11 cellular contexts compared by ENCODE assay signal in genomic region chr5:78547731-78548189, GRCh38.
DNase-seq lines count a peak whose midpoint lies in the region; ATAC-seq, FAIRE-seq and TF ChIP-seq lines count a peak whose summit lies in the region.
"Had no signal": no experiment of that assay in that cellular context is flagged by ENCODE, and none has a peak within 500 bp of the region (broad histone marks: within the 10 kb centered on the region; RNA-seq: fewer than 3 reads in every experiment).

No MANE protein-coding gene starts in this region.

- H2AFZ ChIP-seq in astrocyte (ENCODE audit: low read depth, low read length) = no peak overlapping the region

- no peaks in the 10 kb centered on the region for H3K36me3 ChIP-seq in astrocyte (ENCODE audit: insufficient read depth, low read length)

- no peak for TF ChIP-seq CTCF in astrocyte (IDR thresholded peaks at IDR 0.05; ENCODE audit: insufficient read depth, low read depth, low read length)

- H3K27ac Mint-ChIP-seq in astrocyte (ENCODE audit: unreplicated experiment) = no peak overlapping the region

- no peaks in the 10 kb centered on the region for H3K27me3 ChIP-seq in astrocyte (ENCODE audit: insufficient read depth, low read length)

- peak overlapping the region; percentile 74 for H3K27ac ChIP-seq in astrocyte (ENCODE audit: low read depth, low read length)
- peak overlapping the region in 19 of 21 experiments; percentile 25 to 86 (median 63) for H3K27ac ChIP-seq in skin epidermis
- H3K27ac ChIP-seq: KMS-11 had no signal

- peak; percentile 98 for FAIRE-seq in astrocyte (lab: Jason Lieb, UNC)

- no peaks in the 10 kb centered on the region for H3K27me3 Mint-ChIP-seq in astrocyte (ENCODE audit: low read depth, unreplicated experiment)

- H3K4me3 Mint-ChIP-seq in astrocyte (ENCODE audit: unreplicated experiment) = no peak overlapping the region

- intact Hi-C loops in left ventricle myocardium superior (cut with micrococcal nuclease) = no loop called here

- H3K9ac ChIP-seq in astrocyte (ENCODE audit: low read length) = peak overlapping the region; percentile 59
- H3K9ac ChIP-seq: KMS-11 had no signal

- H3K9me3 Mint-ChIP-seq in astrocyte (ENCODE audit: unreplicated experiment) = no peaks in the 10 kb centered on the region

- no peaks in the 10 kb centered on the region for H3K9me3 ChIP-seq in astrocyte (ENCODE audit: insufficient read depth, low read depth, low read length)

- peak overlapping the region; percentile 15 for H3K4me2 ChIP-seq in astrocyte (ENCODE audit: low read length)
- H3K4me2 ChIP-seq: KMS-11 had no signal

- peak; percentile 96 for DNase-seq in GM04504 (ENCODE audit: low read depth)
- DNase-seq in astrocyte (ENCODE audit: low read depth) = peak; percentile 68
- peak; percentile 90 for DNase-seq in left ventricle myocardium superior
- no peak for DNase-seq in AML-193 (lab: John Stamatoyannopoulos, UW)
- DNase-seq in activated naive CD4-positive, alpha-beta T cell (lab: John Stamatoyannopoulos, UW) = no peak
- DNase-seq in NCI-H2107 (lab: John Stamatoyannopoulos, UW) = no peak
- DNase-seq: activated gamma-delta T cell treated with Interleukin-2 at 50 U/mL for 16 hours had no signal

- peaks cover 27% of the 10 kb centered on the region for H3K4me1 Mint-ChIP-seq in astrocyte (ENCODE audit: low read depth, unreplicated experiment)

- no peaks in the 10 kb centered on the region for H4K20me1 ChIP-seq in astrocyte (ENCODE audit: insufficient read depth, low read length)

- peak; percentile 92 for ATAC-seq in left ventricle myocardium superior
- no peak for ATAC-seq in HG03175 (IDR thresholded peaks at IDR 0.05; ENCODE audit: unreplicated experiment)
- ATAC-seq: HCT116 had no signal

- peaks cover 43% of the 10 kb centered on the region for H3K4me1 ChIP-seq in astrocyte (ENCODE audit: insufficient read depth, low read length)

- H3K36me3 Mint-ChIP-seq in astrocyte (ENCODE audit: low read depth, unreplicated experiment) = peaks cover 17% of the 10 kb centered on the region

- H3K79me2 ChIP-seq in astrocyte (ENCODE audit: insufficient read depth, low read length) = peaks cover 28% of the 10 kb centered on the region

- H3K4me3 ChIP-seq in astrocyte (ENCODE audit: insufficient read depth, low read depth, low read length) = no peak overlapping the region
- H3K4me3 ChIP-seq in skin epidermis = no peak overlapping the region

Comparison
In these comparisons a context has a peak if more than half of its experiments do, and no peak if none do; other contexts are left out.
1. DNase-seq: peak in GM04504 (single experiment), astrocyte (single experiment) and left ventricle myocardium superior (single experiment); none in AML-193 (0 of 2), activated naive CD4-positive, alpha-beta T cell (0 of 4) and NCI-H2107 (single experiment).